Comparison of ENCODE assay signal across 21 cellular contexts in genomic region chr1:232443372-232443771, GRCh38.
"Had no signal": no experiment of that assay in that cellular context is flagged by ENCODE, and none has a peak within 500 bp of the region (broad histone marks: within the 10 kb centered on the region; RNA-seq: fewer than 3 reads in every experiment).

No MANE protein-coding gene starts in this region.

- H3K4me3 ChIP-seq: coronary artery, gastroesophageal sphincter, heart left ventricle, left ventricle myocardium inferior, prostate gland, right atrium auricular region had no signal

- H3K36me3 ChIP-seq: prostate gland had no signal

- H3K27me3 ChIP-seq: gastroesophageal sphincter, heart left ventricle, right atrium auricular region had no signal

- H3K27ac Mint-ChIP-seq: activated B cell treated with CpG ODN at 0.5 μM for 24 hours; activated CD4-positive, alpha-beta memory T cell treated with anti-CD3 and anti-CD28 coated beads for 36 hours; activated naive CD4-positive, alpha-beta T cell treated with anti-CD3 and anti-CD28 coated beads for 36 hours; activated naive CD8-positive, alpha-beta T cell treated with anti-CD3 and anti-CD28 coated beads, Interleukin-2, amount 10 ng/mL, durations not matched to agents 7 days and 5 days; natural killer cell treated with Interleukin-12 subunit alpha and Interleukin-12 subunit beta and Interleukin-15 and Interleukin-18, amount 100 ng/mL, for 72 hours; T-helper 1 cell treated with Interleukin-12 subunit alpha and Interleukin-12 subunit beta and Interleukin-4 antibody, amounts not matched to agents 30 μg/mL and 1 μg/mL, for 36 hours had no signal

- H3K36me3 Mint-ChIP-seq: activated naive CD8-positive, alpha-beta T cell treated with anti-CD3 and anti-CD28 coated beads, Interleukin-2, amount 10 ng/mL, durations not matched to agents 7 days and 5 days; natural killer cell treated with Interleukin-12 subunit alpha and Interleukin-12 subunit beta and Interleukin-15 and Interleukin-18, amount 100 ng/mL, for 72 hours had no signal

- H3K27ac ChIP-seq: coronary artery, gastroesophageal sphincter, heart left ventricle, left ventricle myocardium inferior, prostate gland, right atrium auricular region had no signal

- H3K9me3 ChIP-seq: gastroesophageal sphincter, heart left ventricle, left ventricle myocardium inferior, prostate gland, right atrium auricular region had no signal

- DNase-seq: activated B cell treated with CpG ODN at 0.5 μM for 24 hours; activated CD4-positive, alpha-beta memory T cell treated with anti-CD3 and anti-CD28 coated beads for 36 hours; activated CD4-positive, alpha-beta T cell treated with anti-CD3 and anti-CD28 coated beads for 48 hours; activated effector memory CD4-positive, alpha-beta T cell treated with Interleukin-2 at 50 U/mL for 16 hours; activated naive CD4-positive, alpha-beta T cell treated with anti-CD3 and anti-CD28 coated beads for 36 hours; activated naive CD8-positive, alpha-beta T cell treated with anti-CD3 and anti-CD28 coated beads, Interleukin-2, amount 10 ng/mL, durations not matched to agents 7 days and 5 days; activated T-cell treated with anti-CD3 and anti-CD28 coated beads, Interleukin-2, amount 50 U/mL, for 48 hours; amniotic stem cell; cerebellar nuclear complex; heart left ventricle; left ventricle myocardium inferior; midbrain; stimulated activated CD4-positive, alpha-beta T cell treated with anti-CD3 and anti-CD28 coated beads, Interleukin-12 subunit alpha, Interleukin-12 subunit beta, amount 100 ng/mL, for 4 hours; stimulated activated CD4-positive, alpha-beta T cell treated with anti-CD3 and anti-CD28 coated beads, Interleukin-4, amount 100 ng/mL, for 4 hours; stimulated activated naive CD8-positive, alpha-beta T cell treated with anti-CD3 and anti-CD28 coated beads, Interleukin-15, Interleukin-2, amounts not matched to agents 100 U/mL and 50 U/mL, for 24 hours had no signal

- H3K9me3 Mint-ChIP-seq: activated B cell treated with CpG ODN at 0.5 μM for 24 hours; activated CD4-positive, alpha-beta memory T cell treated with anti-CD3 and anti-CD28 coated beads for 36 hours; activated naive CD4-positive, alpha-beta T cell treated with anti-CD3 and anti-CD28 coated beads for 36 hours; activated naive CD8-positive, alpha-beta T cell treated with anti-CD3 and anti-CD28 coated beads, Interleukin-2, amount 10 ng/mL, durations not matched to agents 7 days and 5 days; natural killer cell treated with Interleukin-12 subunit alpha and Interleukin-12 subunit beta and Interleukin-15 and Interleukin-18, amount 100 ng/mL, for 72 hours; T-helper 1 cell treated with Interleukin-12 subunit alpha and Interleukin-12 subunit beta and Interleukin-4 antibody, amounts not matched to agents 30 μg/mL and 1 μg/mL, for 36 hours had no signal

- H3K27me3 Mint-ChIP-seq: activated B cell treated with CpG ODN at 0.5 μM for 24 hours; activated CD4-positive, alpha-beta memory T cell treated with anti-CD3 and anti-CD28 coated beads for 36 hours had no signal

- H3K4me1 Mint-ChIP-seq: activated B cell treated with CpG ODN at 0.5 μM for 24 hours had no signal

- H3K4me3 Mint-ChIP-seq: activated B cell treated with CpG ODN at 0.5 μM for 24 hours; activated CD4-positive, alpha-beta memory T cell treated with anti-CD3 and anti-CD28 coated beads for 36 hours; activated naive CD4-positive, alpha-beta T cell treated with anti-CD3 and anti-CD28 coated beads for 36 hours; activated naive CD8-positive, alpha-beta T cell treated with anti-CD3 and anti-CD28 coated beads, Interleukin-2, amount 10 ng/mL, durations not matched to agents 7 days and 5 days; natural killer cell treated with Interleukin-12 subunit alpha and Interleukin-12 subunit beta and Interleukin-15 and Interleukin-18, amount 100 ng/mL, for 72 hours; T-helper 1 cell treated with Interleukin-12 subunit alpha and Interleukin-12 subunit beta and Interleukin-4 antibody, amounts not matched to agents 30 μg/mL and 1 μg/mL, for 36 hours had no signal

- H3K4me1 ChIP-seq: prostate gland had no signal
